29 cellular contexts compared by ENCODE assay signal in the genomic region with DNA sequence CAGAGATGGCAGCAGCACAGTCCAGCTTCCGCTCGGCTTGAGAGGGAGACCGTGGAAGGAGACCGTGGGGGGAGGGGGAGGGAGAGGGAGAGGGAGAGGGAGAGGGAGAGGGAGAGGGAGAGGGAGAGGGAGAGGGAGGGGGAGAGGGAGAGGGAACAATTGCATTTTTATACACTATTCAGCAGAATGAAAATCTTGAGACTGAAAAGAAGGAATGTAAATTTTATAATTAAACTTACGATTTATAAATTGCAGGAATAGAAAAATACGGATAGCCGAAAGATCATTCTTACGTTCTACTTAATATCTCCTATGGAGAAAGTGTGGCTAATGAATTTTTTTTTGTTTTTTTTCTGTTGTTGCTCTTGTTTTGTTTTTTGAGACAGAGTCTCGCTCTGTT.
"Had no signal": no experiment of that assay in that cellular context is flagged by ENCODE, and none has a peak within 500 bp of the region (broad histone marks: within the 10 kb centered on the region; RNA-seq: fewer than 3 reads in every experiment).

No MANE protein-coding gene starts in this region.

- DNase-seq: stimulated activated CD4-positive, alpha-beta T cell treated with anti-CD3 and anti-CD28 coated beads, Interleukin-2, amount 100 ng/mL, for 48 hours; stimulated activated CD4-positive, alpha-beta T cell treated with anti-CD3 and anti-CD28 coated beads, Interleukin-4, amount 100 ng/mL, for 1 hour; stimulated activated CD4-positive, alpha-beta T cell treated with anti-CD3 and anti-CD28 coated beads, Interleukin-4, amount 100 ng/mL, for 24 hours; stimulated activated CD4-positive, alpha-beta T cell treated with anti-CD3 and anti-CD28 coated beads, Interleukin-4, amount 100 ng/mL, for 4 hours; stimulated activated CD8-positive, alpha-beta memory T cell treated with anti-CD3 and anti-CD28 coated beads, Interleukin-4, amount 100 ng/mL, for 48 hours; stimulated activated naive B cell treated with anti-CD40 and anti-IgM and Interleukin-4, amounts not matched to agents 10 μg/mL and 1 μg/mL and 100 μg/mL, for 72 hours; stimulated activated naive CD4-positive, alpha-beta T cell; stimulated activated naive CD4-positive, alpha-beta T cell treated with Interleukin-2 at 50 U/mL for 16 hours; stimulated activated naive CD8-positive, alpha-beta T cell treated with anti-CD3 and anti-CD28 coated beads, Interleukin-15, amount 100 ng/mL, for 72 hours; stimulated activated naive CD8-positive, alpha-beta T cell treated with anti-CD3 and anti-CD28 coated beads, Interleukin-15, Interleukin-2, amounts not matched to agents 100 U/mL and 50 U/mL, for 24 hours; stomach; substantia nigra; testis; thyroid gland; tibial artery; transverse colon; trophoblast cell; upper lobe of right lung; uterus had no signal

- H3K4me1 ChIP-seq: stomach, suprapubic skin, testis, thyroid gland, tibial artery, tibial nerve, transverse colon, upper lobe of left lung, upper lobe of right lung, uterus, vagina had no signal

- FAIRE-seq: urothelium cell line had no signal

- H3K27me3 ChIP-seq: stomach, suprapubic skin, testis, thyroid gland, tibial artery, tibial nerve, transverse colon, upper lobe of left lung, upper lobe of right lung, uterus, vagina had no signal

- H3K36me3 Mint-ChIP-seq: stimulated activated effector memory CD8-positive, alpha-beta T cell treated with anti-CD3 and anti-CD28 coated beads, Interleukin-12 subunit alpha, Interleukin-12 subunit beta, amount 100 ng/mL, for 72 hours had no signal

- ATAC-seq: stimulated activated effector memory CD8-positive, alpha-beta T cell treated with anti-CD3 and anti-CD28 coated beads, Interleukin-12 subunit alpha, Interleukin-12 subunit beta, amount 100 ng/mL, for 72 hours; stimulated activated memory B cell treated with anti-CD40 and anti-IgM and Interleukin-4, amounts not matched to agents 10 μg/mL and 1 μg/mL and 100 μg/mL, for 72 hours; stimulated activated naive B cell treated with anti-CD40 and anti-IgM and Interleukin-4, amounts not matched to agents 10 μg/mL and 1 μg/mL and 100 μg/mL, for 72 hours; stimulated activated naive CD8-positive, alpha-beta T cell treated with anti-CD3 and anti-CD28 coated beads, Interleukin-15, amount 100 ng/mL, for 72 hours; stimulated activated naive CD8-positive, alpha-beta T cell treated with anti-CD3 and anti-CD28 coated beads, Interleukin-15, Interleukin-2, amounts not matched to agents 100 U/mL and 50 U/mL, for 24 hours; upper lobe of right lung had no signal

- H3K9me3 ChIP-seq: stomach, suprapubic skin, testis, thoracic aorta, thyroid gland, tibial artery, transverse colon, upper lobe of left lung, upper lobe of right lung, uterus, vagina had no signal

- H3K27me3 Mint-ChIP-seq: stimulated activated memory B cell treated with anti-CD40 and anti-IgM and Interleukin-4, amounts not matched to agents 10 μg/mL and 1 μg/mL and 100 μg/mL, for 72 hours; stimulated activated naive CD8-positive, alpha-beta T cell treated with anti-CD3 and anti-CD28 coated beads, Interleukin-15, Interleukin-2, amounts not matched to agents 100 ng/mL and 50 ng/mL, for 24 hours; type B pancreatic cell had no signal

- H3K27ac Mint-ChIP-seq: stimulated activated effector memory CD8-positive, alpha-beta T cell treated with anti-CD3 and anti-CD28 coated beads, Interleukin-12 subunit alpha, Interleukin-12 subunit beta, amount 100 ng/mL, for 72 hours; stimulated activated memory B cell treated with anti-CD40 and anti-IgM and Interleukin-4, amounts not matched to agents 10 μg/mL and 1 μg/mL and 100 μg/mL, for 72 hours; stimulated activated naive B cell treated with anti-CD40 and anti-IgM and Interleukin-4, amounts not matched to agents 10 μg/mL and 1 μg/mL and 100 μg/mL, for 72 hours; stimulated activated naive CD8-positive, alpha-beta T cell treated with anti-CD3 and anti-CD28 coated beads, Interleukin-15, amount 100 ng/mL, for 72 hours; stimulated activated naive CD8-positive, alpha-beta T cell treated with anti-CD3 and anti-CD28 coated beads, Interleukin-15, Interleukin-2, amounts not matched to agents 100 ng/mL and 50 ng/mL, for 24 hours; type B pancreatic cell had no signal

- H3K4me1 Mint-ChIP-seq: stimulated activated effector memory CD8-positive, alpha-beta T cell treated with anti-CD3 and anti-CD28 coated beads, Interleukin-12 subunit alpha, Interleukin-12 subunit beta, amount 100 ng/mL, for 72 hours; stimulated activated memory B cell treated with anti-CD40 and anti-IgM and Interleukin-4, amounts not matched to agents 10 μg/mL and 1 μg/mL and 100 μg/mL, for 72 hours; stimulated activated naive CD8-positive, alpha-beta T cell treated with anti-CD3 and anti-CD28 coated beads, Interleukin-15, amount 100 ng/mL, for 72 hours had no signal

- H3K4me3 Mint-ChIP-seq: stimulated activated effector memory CD8-positive, alpha-beta T cell treated with anti-CD3 and anti-CD28 coated beads, Interleukin-12 subunit alpha, Interleukin-12 subunit beta, amount 100 ng/mL, for 72 hours; stimulated activated memory B cell treated with anti-CD40 and anti-IgM and Interleukin-4, amounts not matched to agents 10 μg/mL and 1 μg/mL and 100 μg/mL, for 72 hours; stimulated activated naive B cell treated with anti-CD40 and anti-IgM and Interleukin-4, amounts not matched to agents 10 μg/mL and 1 μg/mL and 100 μg/mL, for 72 hours; stimulated activated naive CD8-positive, alpha-beta T cell treated with anti-CD3 and anti-CD28 coated beads, Interleukin-15, amount 100 ng/mL, for 72 hours; stimulated activated naive CD8-positive, alpha-beta T cell treated with anti-CD3 and anti-CD28 coated beads, Interleukin-15, Interleukin-2, amounts not matched to agents 100 ng/mL and 50 ng/mL, for 24 hours; type B pancreatic cell had no signal

- H3K36me3 ChIP-seq: stomach, suprapubic skin, thoracic aorta, thyroid gland, tibial artery, tibial nerve, transverse colon, upper lobe of left lung, upper lobe of right lung, uterus, vagina had no signal

- H3K27ac ChIP-seq: stomach, suprapubic skin, testis, thoracic aorta, thyroid gland, tibial artery, tibial nerve, transverse colon, upper lobe of left lung, upper lobe of right lung, uterus, vagina had no signal

- H3K4me3 ChIP-seq: stomach, suprapubic skin, testis, thoracic aorta, thyroid gland, tibial artery, tibial nerve, transverse colon, upper lobe of left lung, upper lobe of right lung, uterus, vagina had no signal

- H3K9me3 Mint-ChIP-seq: stimulated activated effector memory CD8-positive, alpha-beta T cell treated with anti-CD3 and anti-CD28 coated beads, Interleukin-12 subunit alpha, Interleukin-12 subunit beta, amount 100 ng/mL, for 72 hours had no signal
